In the genomic region with DNA sequence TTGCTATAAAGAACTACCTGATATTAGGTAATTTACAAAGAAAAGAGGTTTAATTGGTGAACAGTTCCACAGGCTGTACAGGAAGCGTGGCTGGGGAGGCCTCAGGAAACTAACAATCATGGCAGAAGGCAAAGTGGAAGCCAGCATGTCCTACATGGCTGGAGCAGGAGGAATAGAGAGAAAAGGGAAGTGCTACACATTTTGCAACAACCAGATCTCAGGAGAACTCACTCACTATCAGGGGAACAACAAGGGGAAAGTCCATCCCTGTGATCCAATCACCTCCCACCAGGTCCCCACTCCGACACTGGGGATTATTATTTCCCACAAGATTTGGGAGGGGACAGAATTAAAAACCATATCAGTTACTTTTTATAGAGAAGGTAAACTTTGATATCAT, we compare ENCODE assay signal across 24 cellular contexts.
DNase-seq lines count a peak whose midpoint lies in the region; TF ChIP-seq lines count a peak whose summit lies in the region.
"Had no signal": no experiment of that assay in that cellular context is flagged by ENCODE, and none has a peak within 500 bp of the region (broad histone marks: within the 10 kb centered on the region; RNA-seq: fewer than 3 reads in every experiment).

No MANE protein-coding gene starts in this region.

- POLR2A ChIA-PET in activated CD4-positive, alpha-beta memory T cell treated with anti-CD3 and anti-CD28 coated beads for 36 hours (lab: Charles Lee) = no interaction called here

- H3K4me1 ChIP-seq in skeletal muscle tissue (ENCODE audit: control insufficient read depth in 3 of 3, insufficient read depth in 3 of 3, low read length in 3 of 3) = no peaks in the 10 kb centered on the region
- H3K4me1 ChIP-seq: spleen, upper lobe of right lung had no signal

- H3K27ac Mint-ChIP-seq in activated CD4-positive, alpha-beta memory T cell treated with anti-CD3 and anti-CD28 coated beads for 36 hours = no peak overlapping the region
- H3K27ac Mint-ChIP-seq: activated CD8-positive, alpha-beta T cell treated with anti-CD3 and anti-CD28 coated beads for 36 hours; activated T-helper 2 cell treated with anti-CD3 and anti-CD28 coated beads, Interferon-gamma antibody, Interleukin-2, Interleukin-4, amounts not matched to agents 10 μg/mL and 5 μg/mL and 100 μg/mL, durations not matched to agents 14 hours and 24 hours and 36 hours; naive thymus-derived CD8-positive, alpha-beta T cell; T-helper 17 cell had no signal

- H3K27ac ChIP-seq in HL-60 (replicated peaks) (peak overlapping the region; percentile 51), skeletal muscle tissue (ENCODE audit: low read depth, low read length) (peak overlapping the region; percentile 3)
- H3K27ac ChIP-seq: ovary, upper lobe of right lung had no signal

- no peak overlapping the region for H3K9ac ChIP-seq in skeletal muscle tissue (ENCODE audit: low read depth in 1 of 3, low read length in 3 of 3)

- H3K9me3 Mint-ChIP-seq in activated CD4-positive, alpha-beta memory T cell treated with anti-CD3 and anti-CD28 coated beads for 36 hours = peaks cover 15% of the 10 kb centered on the region

- H3K9me3 ChIP-seq in skeletal muscle tissue (ENCODE audit: control insufficient read depth in 3 of 3, low read length in 3 of 3) = no peaks in the 10 kb centered on the region
- H3K9me3 ChIP-seq: esophagus squamous epithelium, gastrocnemius medialis, ovary, upper lobe of right lung had no signal

- H3K4me3 ChIP-seq in HL-60 (replicated peaks; ENCODE audit: insufficient read depth, low read length) = no peak overlapping the region
- H3K4me3 ChIP-seq in choroid plexus epithelial cell (ENCODE audit: low read depth, low read length) = no peak overlapping the region
- no peak overlapping the region for H3K4me3 ChIP-seq in skeletal muscle tissue (ENCODE audit: low read length in 3 of 3)
- H3K4me3 ChIP-seq: esophagus squamous epithelium, gastrocnemius medialis, left lung, ovary, spleen, upper lobe of right lung had no signal

- H3K4me3 Mint-ChIP-seq in activated CD4-positive, alpha-beta memory T cell treated with anti-CD3 and anti-CD28 coated beads for 36 hours = no peak overlapping the region
- H3K4me3 Mint-ChIP-seq: activated CD8-positive, alpha-beta T cell treated with anti-CD3 and anti-CD28 coated beads for 36 hours; naive thymus-derived CD8-positive, alpha-beta T cell; T-helper 17 cell had no signal

- H3K36me3 ChIP-seq in skeletal muscle tissue (ENCODE audit: control insufficient read depth in 3 of 3, insufficient read depth in 3 of 3, low read length in 3 of 3) = no peaks in the 10 kb centered on the region
- H3K36me3 ChIP-seq: esophagus squamous epithelium, gastrocnemius medialis, left lung, ovary, spleen, upper lobe of right lung had no signal

- H3K4me1 Mint-ChIP-seq in activated CD4-positive, alpha-beta memory T cell treated with anti-CD3 and anti-CD28 coated beads for 36 hours (ENCODE audit: low read depth) = no peaks in the 10 kb centered on the region
- H3K4me1 Mint-ChIP-seq: naive thymus-derived CD8-positive, alpha-beta T cell; T-helper 17 cell had no signal

- DNase-seq in HL-60 (ENCODE audit: low read depth in 1 of 2, low spot score in 1 of 2) = peak; percentile 31 to 38
- peak; percentile 72 for DNase-seq in MV-4-11 (lab: John Stamatoyannopoulos, UW)
- peak; percentile 20 for DNase-seq in choroid plexus epithelial cell (ENCODE audit: low read depth)
- DNase-seq in NCI-H524 (lab: John Stamatoyannopoulos, UW) = no peak
- no peak for DNase-seq in activated CD4-positive, alpha-beta memory T cell treated with anti-CD3 and anti-CD28 coated beads for 36 hours
- no peak for DNase-seq in GM19238 (ENCODE audit: insufficient read length, low spot score)
- DNase-seq: activated CD4-positive, alpha-beta T cell treated with anti-CD3 and anti-CD28 coated beads for 1 hour; activated CD8-positive, alpha-beta T cell treated with anti-CD3 and anti-CD28 coated beads for 36 hours; Calu3; esophagus squamous epithelium; Karpas-422; naive thymus-derived CD8-positive, alpha-beta T cell; NCI-H1105; NCI-H2029; NCI-H748 treated with DMSO at 0.1 percent for 48 hours; ovary; retina; spleen; T-helper 17 cell; upper lobe of right lung had no signal

- H3K36me3 Mint-ChIP-seq in activated CD4-positive, alpha-beta memory T cell treated with anti-CD3 and anti-CD28 coated beads for 36 hours = no peaks in the 10 kb centered on the region
- H3K36me3 Mint-ChIP-seq: naive thymus-derived CD8-positive, alpha-beta T cell had no signal

- H3K27me3 Mint-ChIP-seq in activated CD4-positive, alpha-beta memory T cell treated with anti-CD3 and anti-CD28 coated beads for 36 hours = no peaks in the 10 kb centered on the region
- H3K27me3 Mint-ChIP-seq: activated CD8-positive, alpha-beta T cell treated with anti-CD3 and anti-CD28 coated beads for 36 hours; T-helper 17 cell had no signal

- intact Hi-C loops in activated CD4-positive, alpha-beta memory T cell treated with anti-CD3 and anti-CD28 coated beads for 36 hours (cut with micrococcal nuclease) = no loop called here

- H3K27me3 ChIP-seq in HL-60 (ENCODE audit: insufficient read depth, poor library complexity, severe bottlenecking) (no peaks in the 10 kb centered on the region), skeletal muscle tissue (ENCODE audit: control insufficient read depth in 3 of 3, insufficient read depth in 3 of 3, low read length in 3 of 3) (no peaks in the 10 kb centered on the region)
- H3K27me3 ChIP-seq: esophagus squamous epithelium, gastrocnemius medialis, left lung, ovary, spleen, upper lobe of right lung had no signal

- CTCF ChIA-PET in activated CD4-positive, alpha-beta memory T cell treated with anti-CD3 and anti-CD28 coated beads for 36 hours (lab: Charles Lee) = no interaction called here

- no peak for TF ChIP-seq CTCF in HL-60 (IDR thresholded peaks at IDR 0.05; ENCODE audit: insufficient read depth, low read length)
- TF ChIP-seq CTCF in choroid plexus epithelial cell (conservative IDR thresholded peaks at IDR 0.05; ENCODE audit: low read depth, low read length) = no peak

Comparison
In these comparisons a context has a peak if more than half of its experiments do, and no peak if none do; other contexts are left out.
1. DNase-seq: peak in HL-60 (2 of 2), MV-4-11 (single experiment) and choroid plexus epithelial cell (single experiment); none in NCI-H524 (0 of 2), activated CD4-positive, alpha-beta memory T cell treated with anti-CD3 and anti-CD28 coated beads for 36 hours (single experiment) and GM19238 (single experiment).